Comparison of ENCODE assay signal across 15 cellular contexts in the genomic region with DNA sequence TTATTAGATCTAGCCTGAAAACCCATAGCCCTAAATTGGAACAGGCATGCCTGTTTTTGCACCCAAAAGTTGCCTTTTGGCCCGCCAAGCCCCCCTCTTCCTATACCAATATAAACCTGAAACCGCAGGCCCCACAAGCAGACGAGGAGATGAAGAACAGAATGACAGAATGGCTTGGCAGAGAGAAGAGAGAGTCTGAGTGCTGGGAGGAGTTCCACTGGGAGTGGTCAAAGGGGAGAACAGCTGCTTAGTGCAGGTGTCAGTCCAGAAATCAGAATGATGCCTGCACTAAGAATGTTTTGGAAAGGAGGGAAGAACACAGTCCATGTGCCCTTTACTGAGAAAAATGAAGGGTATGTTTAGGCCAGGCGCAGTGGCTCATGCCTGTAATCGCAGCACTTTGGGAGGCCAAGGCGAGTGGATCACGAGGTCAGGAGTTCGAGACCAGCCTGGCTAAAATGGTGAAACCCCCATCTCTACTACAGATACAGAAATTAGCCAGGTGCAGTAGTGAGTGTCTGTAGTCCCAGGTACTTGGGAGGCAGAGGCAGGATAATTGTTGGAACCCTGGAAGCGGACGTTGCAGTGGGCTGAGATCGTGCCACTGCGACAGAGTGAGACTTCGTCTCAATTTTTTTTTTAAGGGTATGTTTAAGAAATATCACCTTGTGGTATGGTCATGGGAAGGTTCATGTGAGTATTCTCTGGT. TPM values are rescaled to one million over a fixed set of nuclear protein-coding genes. Genes with fewer than 3 reads are reported as not detected.
A peak's percentile ranks its signal among the peaks of the same experiment; 100 is the strongest.
DNase-seq lines count a peak whose midpoint lies in the region; ATAC-seq, FAIRE-seq and TF ChIP-seq lines count a peak whose summit lies in the region.
"Had no signal": no experiment of that assay in that cellular context is flagged by ENCODE, and none has a peak within 500 bp of the region (broad histone marks: within the 10 kb centered on the region; RNA-seq: fewer than 3 reads in every experiment).

No MANE protein-coding gene starts in this region.

- H3K36me3 ChIP-seq in CD4-positive, alpha-beta memory T cell (ENCODE audit: insufficient read depth, low read length), result no peaks in the 10 kb centered on the region
- H3K36me3 ChIP-seq in naive thymus-derived CD4-positive, alpha-beta T cell (ENCODE audit: control insufficient read depth in 2 of 3, insufficient read depth in 3 of 3, low read length in 3 of 3), result no peaks in the 10 kb centered on the region

- H3K4me3 Mint-ChIP-seq in CD4-positive, alpha-beta memory T cell, result peak overlapping the region; percentile 37 to 80 (median 56)
- peak overlapping the region; percentile 51 for H3K4me3 Mint-ChIP-seq in activated T-helper 17 cell treated with anti-CD3 and anti-CD28 coated beads, Interleukin-2, amount 50 U/mL, for 72 hours
- peak overlapping the region in 9 of 10 donors; percentile 45 to 74 (median 67) for H3K4me3 Mint-ChIP-seq in naive thymus-derived CD4-positive, alpha-beta T cell
- H3K4me3 Mint-ChIP-seq: activated CD4-positive, alpha-beta T cell treated with anti-CD3 and anti-CD28 coated beads, Interleukin-2, amount 10 ng/mL, durations not matched to agents 24 days and 14 days; T-helper 1 cell treated with Interleukin-12 subunit alpha and Interleukin-12 subunit beta and Interleukin-4 antibody, amounts not matched to agents 30 μg/mL and 1 μg/mL, for 36 hours had no signal

- POLR2A ChIA-PET in CD4-positive, alpha-beta memory T cell (lab: Charles Lee; ENCODE audit: partially characterized antibody), result no interaction called here
- POLR2A ChIA-PET in naive thymus-derived CD4-positive, alpha-beta T cell (lab: Charles Lee), result no interaction called here

- no peak for TF ChIP-seq CTCF in D721Med (IDR thresholded peaks at IDR 0.05; ENCODE audit: insufficient read depth, missing control alignments)

- peak overlapping the region in 5 of 7 donors; percentile 4 to 78 (median 15) for H3K27ac Mint-ChIP-seq in CD4-positive, alpha-beta memory T cell
- peak overlapping the region; percentile 37 for H3K27ac Mint-ChIP-seq in activated T-helper 17 cell treated with anti-CD3 and anti-CD28 coated beads, Interleukin-2, amount 50 U/mL, for 72 hours
- peak overlapping the region in 8 of 9 donors; percentile 2 to 80 (median 26) for H3K27ac Mint-ChIP-seq in naive thymus-derived CD4-positive, alpha-beta T cell
- H3K27ac Mint-ChIP-seq: activated CD4-positive, alpha-beta T cell treated with anti-CD3 and anti-CD28 coated beads, Interleukin-2, amount 10 ng/mL, durations not matched to agents 24 days and 14 days; T-helper 1 cell treated with Interleukin-12 subunit alpha and Interleukin-12 subunit beta and Interleukin-4 antibody, amounts not matched to agents 30 μg/mL and 1 μg/mL, for 36 hours had no signal

- ATAC-seq in activated T-helper 17 cell treated with anti-CD3 and anti-CD28 coated beads, Interleukin-2, amount 50 U/mL, for 72 hours (replicated peaks), result no peak
- no peak for ATAC-seq in naive thymus-derived CD4-positive, alpha-beta T cell

- H3K27me3 ChIP-seq in CD4-positive, alpha-beta memory T cell (ENCODE audit: insufficient read depth, low read length), result no peaks in the 10 kb centered on the region
- no peaks in the 10 kb centered on the region for H3K27me3 ChIP-seq in naive thymus-derived CD4-positive, alpha-beta T cell (ENCODE audit: control insufficient read depth in 2 of 2, insufficient read depth in 2 of 2, low read length in 2 of 2)

- no peaks in the 10 kb centered on the region for H3K27me3 Mint-ChIP-seq in CD4-positive, alpha-beta memory T cell
- no peaks in the 10 kb centered on the region for H3K27me3 Mint-ChIP-seq in activated T-helper 17 cell treated with anti-CD3 and anti-CD28 coated beads, Interleukin-2, amount 50 U/mL, for 72 hours
- no peaks in the 10 kb centered on the region for H3K27me3 Mint-ChIP-seq in naive thymus-derived CD4-positive, alpha-beta T cell
- H3K27me3 Mint-ChIP-seq: activated CD4-positive, alpha-beta T cell treated with anti-CD3 and anti-CD28 coated beads, Interleukin-2, amount 10 ng/mL, durations not matched to agents 24 days and 14 days had no signal

- CTCF ChIA-PET in CD4-positive, alpha-beta memory T cell (lab: Charles Lee; ENCODE audit: partially characterized antibody), result no interaction called here
- CTCF ChIA-PET in naive thymus-derived CD4-positive, alpha-beta T cell (lab: Charles Lee), result no interaction called here

- DNase-seq in DMS 273 (lab: John Stamatoyannopoulos, UW; ENCODE audit: unreplicated experiment) (peak; percentile 62), DMS 273 treated with DMSO at 0.1 percent for 48 hours (lab: John Stamatoyannopoulos, UW) (no peak), DMS79 (lab: John Stamatoyannopoulos, UW) (no peak), D721Med (ENCODE audit: insufficient read length, low spot score) (no peak)
- DNase-seq in CD4-positive, alpha-beta memory T cell, result no peak
- DNase-seq in naive thymus-derived CD4-positive, alpha-beta T cell, result no peak
- DNase-seq in activated CD4-positive, alpha-beta T cell treated with anti-CD3 and anti-CD28 coated beads, Interleukin-2, amount 50 U/mL, for 48 hours, result no peak
- DNase-seq: activated CD4-positive, alpha-beta T cell treated with anti-CD3 and anti-CD28 coated beads, Interleukin-2, amount 10 ng/mL, durations not matched to agents 24 days and 14 days; activated gamma-delta T cell; caudate nucleus; NCI-H2227 treated with DMSO at 0.1 percent for 48 hours; substantia nigra had no signal

- peaks cover 4 to 6% of the 10 kb centered on the region in 2 donors for H3K36me3 Mint-ChIP-seq in CD4-positive, alpha-beta memory T cell
- peaks cover 10% of the 10 kb centered on the region for H3K36me3 Mint-ChIP-seq in activated T-helper 17 cell treated with anti-CD3 and anti-CD28 coated beads, Interleukin-2, amount 50 U/mL, for 72 hours (ENCODE audit: low read depth)
- peaks cover 0 to 18% (median 0%) of the 10 kb centered on the region in 5 donors for H3K36me3 Mint-ChIP-seq in naive thymus-derived CD4-positive, alpha-beta T cell

- no peaks in the 10 kb centered on the region for H3K9me3 Mint-ChIP-seq in CD4-positive, alpha-beta memory T cell
- peaks cover 3% of the 10 kb centered on the region for H3K9me3 Mint-ChIP-seq in activated T-helper 17 cell treated with anti-CD3 and anti-CD28 coated beads, Interleukin-2, amount 50 U/mL, for 72 hours
- peaks cover 0 to 5% (median 0%) of the 10 kb centered on the region in 11 donors for H3K9me3 Mint-ChIP-seq in naive thymus-derived CD4-positive, alpha-beta T cell
- H3K9me3 Mint-ChIP-seq: activated CD4-positive, alpha-beta T cell treated with anti-CD3 and anti-CD28 coated beads, Interleukin-2, amount 10 ng/mL, durations not matched to agents 24 days and 14 days; T-helper 1 cell treated with Interleukin-12 subunit alpha and Interleukin-12 subunit beta and Interleukin-4 antibody, amounts not matched to agents 30 μg/mL and 1 μg/mL, for 36 hours had no signal

- intact Hi-C loops in CD4-positive, alpha-beta memory T cell (cut with micrococcal nuclease), result no loop called here
- intact Hi-C loops in naive thymus-derived CD4-positive, alpha-beta T cell (cut with micrococcal nuclease), result loop anchor here in 1 of 2 donors (2.0 kb wide), 1 partner anchor 21 kb away; no protein-coding TSS in a partner anchor

- H3K9me3 ChIP-seq in CD4-positive, alpha-beta memory T cell (ENCODE audit: control insufficient read depth in 1 of 2, low read length in 2 of 2), result no peaks in the 10 kb centered on the region
- no peaks in the 10 kb centered on the region for H3K9me3 ChIP-seq in naive thymus-derived CD4-positive, alpha-beta T cell (ENCODE audit: control insufficient read depth in 2 of 3, low read length in 3 of 3)

- no peak overlapping the region for H3K27ac ChIP-seq in CD4-positive, alpha-beta memory T cell (ENCODE audit: low read depth, low read length)
- no peak overlapping the region for H3K27ac ChIP-seq in naive thymus-derived CD4-positive, alpha-beta T cell (ENCODE audit: low read depth, low read length)
- H3K27ac ChIP-seq: 22Rv1 had no signal

- peaks cover 65 to 96% (median 81%) of the 10 kb centered on the region in 4 donors for H3K4me1 Mint-ChIP-seq in CD4-positive, alpha-beta memory T cell
- H3K4me1 Mint-ChIP-seq in activated T-helper 17 cell treated with anti-CD3 and anti-CD28 coated beads, Interleukin-2, amount 50 U/mL, for 72 hours, result peaks cover 65% of the 10 kb centered on the region
- peaks cover 75 to 97% (median 89%) of the 10 kb centered on the region in 7 donors for H3K4me1 Mint-ChIP-seq in naive thymus-derived CD4-positive, alpha-beta T cell

- H3K4me1 ChIP-seq in CD4-positive, alpha-beta memory T cell (ENCODE audit: insufficient read depth, low read length), result peaks cover 97% of the 10 kb centered on the region
- peaks cover 81 to 87% of the 10 kb centered on the region in 2 donors for H3K4me1 ChIP-seq in naive thymus-derived CD4-positive, alpha-beta T cell (ENCODE audit: control insufficient read depth in 2 of 2, insufficient read depth in 2 of 2, low read length in 2 of 2)

- H3K4me3 ChIP-seq in CD4-positive, alpha-beta memory T cell (ENCODE audit: low read length in 2 of 2), result no peak overlapping the region
- H3K4me3 ChIP-seq in naive thymus-derived CD4-positive, alpha-beta T cell (ENCODE audit: low read length), result no peak overlapping the region

- FAIRE-seq in D721Med (lab: Jason Lieb, UNC), result no peak

RNA-seq across cellular contexts. Expression of a gene that starts 9.4 kb away (rescaled TPM):
- total RNA-seq in CD4-positive, alpha-beta memory T cell, result 100 to 1,000 TPM; 126 to 130 TPM
- polyA plus RNA-seq in CD4-positive, alpha-beta memory T cell, result 1 to 10 TPM; 1.4 to 4.2 TPM
- total RNA-seq in activated T-helper 17 cell treated with anti-CD3 and anti-CD28 coated beads, Interleukin-2, amount 50 U/mL, for 72 hours, result 10 to 100 TPM; 55.6 to 59.9 TPM
- total RNA-seq in naive thymus-derived CD4-positive, alpha-beta T cell, result 100 to 1,000 TPM in 4 of 5 experiments, 10 to 100 TPM in 1; 86.0 to 142 (median 125) TPM
- polyA plus RNA-seq in naive thymus-derived CD4-positive, alpha-beta T cell, result 1 to 10 TPM; 3.3 to 7.6 TPM
